8 cellular contexts compared by ENCODE assay signal in genomic region chr5:125485003-125485641, GRCh38.
DNase-seq lines count a peak whose midpoint lies in the region; ATAC-seq and TF ChIP-seq lines count a peak whose summit lies in the region.

No MANE protein-coding gene starts in this region.

- intact Hi-C loops in activated CD4-positive, alpha-beta T cell treated with anti-CD3 and anti-CD28 coated beads for 36 hours (cut with DNase I, micrococcal nuclease) = no loop called here

- TF ChIP-seq CTCF in glutamatergic neuron (IDR thresholded peaks at IDR 0.05; ENCODE audit: partially characterized antibody, unreplicated experiment) = no peak

- no peaks in the 10 kb centered on the region for H3K36me3 Mint-ChIP-seq in glutamatergic neuron (ENCODE audit: unreplicated experiment)
- no peaks in the 10 kb centered on the region for H3K36me3 Mint-ChIP-seq in activated CD4-positive, alpha-beta T cell treated with anti-CD3 and anti-CD28 coated beads for 36 hours (ENCODE audit: low read depth)

- peaks cover 4% of the 10 kb centered on the region for H3K9me3 Mint-ChIP-seq in glutamatergic neuron (ENCODE audit: unreplicated experiment)
- H3K9me3 Mint-ChIP-seq in activated CD4-positive, alpha-beta T cell treated with anti-CD3 and anti-CD28 coated beads for 36 hours (ENCODE audit: low read depth) = peaks cover 5% of the 10 kb centered on the region

- H3K27me3 Mint-ChIP-seq in glutamatergic neuron (ENCODE audit: unreplicated experiment) = no peaks in the 10 kb centered on the region
- H3K27me3 Mint-ChIP-seq in activated CD4-positive, alpha-beta T cell treated with anti-CD3 and anti-CD28 coated beads for 36 hours = no peaks in the 10 kb centered on the region

- DNase-seq in DMS153 treated with DMSO at 0.1 percent for 48 hours (lab: John Stamatoyannopoulos, UW; ENCODE audit: unreplicated experiment) (peak; percentile 92), NCI-H1105 (lab: John Stamatoyannopoulos, UW) (peak; percentile 86), T1000 (lab: John Stamatoyannopoulos, UW) (peak; percentile 59), glutamatergic neuron (no peak), pulmonary artery endothelial cell (ENCODE audit: low read depth, low spot score) (peak; percentile 66)
- DNase-seq in activated CD4-positive, alpha-beta T cell treated with anti-CD3 and anti-CD28 coated beads for 36 hours = no peak

- peaks cover 62% of the 10 kb centered on the region for H3K4me1 Mint-ChIP-seq in glutamatergic neuron (ENCODE audit: low read depth, unreplicated experiment)
- no peaks in the 10 kb centered on the region for H3K4me1 Mint-ChIP-seq in activated CD4-positive, alpha-beta T cell treated with anti-CD3 and anti-CD28 coated beads for 36 hours

- no peak for ATAC-seq in GM19328 (IDR thresholded peaks at IDR 0.05; ENCODE audit: unreplicated experiment)
- ATAC-seq in activated CD4-positive, alpha-beta T cell treated with anti-CD3 and anti-CD28 coated beads for 36 hours = no peak
- ATAC-seq in GM21367 (IDR thresholded peaks at IDR 0.05; ENCODE audit: unreplicated experiment) = no peak

- POLR2A ChIA-PET in activated CD4-positive, alpha-beta T cell treated with anti-CD3 and anti-CD28 coated beads for 36 hours (lab: Charles Lee) = no interaction called here

- peak overlapping the region; percentile 85 for H3K27ac Mint-ChIP-seq in glutamatergic neuron (ENCODE audit: unreplicated experiment)
- no peak overlapping the region for H3K27ac Mint-ChIP-seq in activated CD4-positive, alpha-beta T cell treated with anti-CD3 and anti-CD28 coated beads for 36 hours

- H3K4me3 Mint-ChIP-seq in glutamatergic neuron (ENCODE audit: unreplicated experiment) = peak overlapping the region; percentile 22
- H3K4me3 Mint-ChIP-seq in activated CD4-positive, alpha-beta T cell treated with anti-CD3 and anti-CD28 coated beads for 36 hours = no peak overlapping the region

- CTCF ChIA-PET in activated CD4-positive, alpha-beta T cell treated with anti-CD3 and anti-CD28 coated beads for 36 hours (lab: Charles Lee) = no interaction called here

Comparison
In these comparisons a context has a peak if more than half of its experiments do, and no peak if none do; other contexts are left out.
1. DNase-seq: peak in DMS153 treated with DMSO at 0.1 percent for 48 hours (single experiment), NCI-H1105 (single experiment), T1000 (single experiment) and pulmonary artery endothelial cell (single experiment); none in glutamatergic neuron (single experiment) and activated CD4-positive, alpha-beta T cell treated with anti-CD3 and anti-CD28 coated beads for 36 hours (single experiment).